Comparison of ENCODE assay signal across 9 cellular contexts in genomic region chr16:85819245-85819644, GRCh38. TPM values are rescaled to one million over a fixed set of nuclear protein-coding genes. Genes with fewer than 3 reads are reported as not detected.
DNase-seq lines count a peak whose midpoint lies in the region; ATAC-seq and TF ChIP-seq lines count a peak whose summit lies in the region.
"Had no signal": no experiment of that assay in that cellular context is flagged by ENCODE, and none has a peak within 500 bp of the region (broad histone marks: within the 10 kb centered on the region; RNA-seq: fewer than 3 reads in every experiment).

No MANE protein-coding gene starts in this region.

- H3K4me1 Mint-ChIP-seq in activated naive CD8-positive, alpha-beta T cell (ENCODE audit: low read depth): peaks cover 7% of the 10 kb centered on the region
- no peaks in the 10 kb centered on the region for H3K4me1 Mint-ChIP-seq in progenitor cell of endocrine pancreas (ENCODE audit: low read depth)

- no peak for TF ChIP-seq POLR2A in vagina (IDR thresholded peaks at IDR 0.05)

- H3K4me1 ChIP-seq in vagina: no peaks in the 10 kb centered on the region

- peaks cover 4% of the 10 kb centered on the region; the same call in 1 of the 2 replicates for H3K27me3 ChIP-seq in MG63
- H3K27me3 ChIP-seq in vagina: no peaks in the 10 kb centered on the region

- TF ChIP-seq CTCF in progenitor cell of endocrine pancreas (IDR thresholded peaks at IDR 0.05; ENCODE audit: unreplicated experiment): peak; percentile 82
- TF ChIP-seq CTCF in vagina (IDR thresholded peaks at IDR 0.05): peak in 2 of 3 experiments; percentile 34 to 53

- H3K27me3 Mint-ChIP-seq in activated naive CD8-positive, alpha-beta T cell: no peaks in the 10 kb centered on the region
- peaks cover 15% of the 10 kb centered on the region for H3K27me3 Mint-ChIP-seq in progenitor cell of endocrine pancreas

- no peak overlapping the region for H3K4me3 Mint-ChIP-seq in activated naive CD8-positive, alpha-beta T cell
- no peak overlapping the region for H3K4me3 Mint-ChIP-seq in progenitor cell of endocrine pancreas (ENCODE audit: low read depth)

- no peaks in the 10 kb centered on the region for H3K9me3 Mint-ChIP-seq in activated naive CD8-positive, alpha-beta T cell (ENCODE audit: low read depth)
- H3K9me3 Mint-ChIP-seq in progenitor cell of endocrine pancreas (ENCODE audit: low read depth): no peaks in the 10 kb centered on the region

- H3K36me3 ChIP-seq in MG63 (no peaks in the 10 kb centered on the region), vagina (no peaks in the 10 kb centered on the region)

- peak; percentile 77 for ATAC-seq in Right ventricle myocardium superior (ENCODE audit: poor library complexity)
- ATAC-seq in HG02610 (IDR thresholded peaks at IDR 0.05; ENCODE audit: unreplicated experiment): no peak

- H3K27ac ChIP-seq in vagina: no peak overlapping the region
- H3K27ac ChIP-seq: epithelial cell of prostate had no signal

- DNase-seq in GM03348 (ENCODE audit: low spot score): peak; percentile 87
- peak; percentile 42 for DNase-seq in MG63
- DNase-seq in SW 1271 (lab: John Stamatoyannopoulos, UW): peak; percentile 59 to 70
- peak; percentile 89 for DNase-seq in Right ventricle myocardium superior
- DNase-seq in progenitor cell of endocrine pancreas (ENCODE audit: low spot score, unreplicated experiment): peak; percentile 81
- no peak for DNase-seq in vagina (ENCODE audit: extremely low spot score in 2 of 2)

- intact Hi-C loops in Right ventricle myocardium superior (cut with DNase I) (no loop called here), vagina (cut with DNase I) (no loop called here)

- no peaks in the 10 kb centered on the region for H3K36me3 Mint-ChIP-seq in activated naive CD8-positive, alpha-beta T cell
- H3K36me3 Mint-ChIP-seq in progenitor cell of endocrine pancreas (ENCODE audit: insufficient read depth): no peaks in the 10 kb centered on the region

- peak overlapping the region; percentile 19 for H3K27ac Mint-ChIP-seq in activated naive CD8-positive, alpha-beta T cell
- H3K27ac Mint-ChIP-seq in progenitor cell of endocrine pancreas: no peak overlapping the region

- H3K9me3 ChIP-seq in MG63: no peaks in the 10 kb centered on the region
- H3K9me3 ChIP-seq in vagina: no peaks in the 10 kb centered on the region

- no peak overlapping the region for H3K4me3 ChIP-seq in MG63
- H3K4me3 ChIP-seq in vagina: no peak overlapping the region

RNA-seq across cellular contexts. Expression of gene COX4I1, which starts 19.8 kb away (rescaled TPM):
- total RNA-seq in MG63 (2014; rRNA removed; shearing (Covaris generic); ENCODE audit: low replicate concordance): 673 and 682 TPM in 2 replicates
- total RNA-seq in Right ventricle myocardium superior (2,159 TPM), progenitor cell of endocrine pancreas (466 and 513 TPM in 2 replicates), vagina (430 TPM)

RNA-seq across cellular contexts. Expression of gene EMC8, which starts 19.9 kb away (rescaled TPM):
- 37.7 and 46.4 TPM in 2 replicates for total RNA-seq in MG63 (2014; rRNA removed; shearing (Covaris generic); ENCODE audit: low replicate concordance)
- 21.8 TPM for total RNA-seq in Right ventricle myocardium superior
- 45.2 and 48.7 TPM in 2 replicates for total RNA-seq in progenitor cell of endocrine pancreas
- total RNA-seq in vagina: 42.0 TPM

Comparison
In these comparisons a context has a peak if more than half of its experiments do, and no peak if none do; other contexts are left out.
1. DNase-seq: peak in GM03348 (single experiment), MG63 (single experiment), SW 1271 (2 of 2), Right ventricle myocardium superior (single experiment) and progenitor cell of endocrine pancreas (single experiment); none in vagina (0 of 2).